Comparison of ENCODE assay signal across 17 cellular contexts in the genomic region with DNA sequence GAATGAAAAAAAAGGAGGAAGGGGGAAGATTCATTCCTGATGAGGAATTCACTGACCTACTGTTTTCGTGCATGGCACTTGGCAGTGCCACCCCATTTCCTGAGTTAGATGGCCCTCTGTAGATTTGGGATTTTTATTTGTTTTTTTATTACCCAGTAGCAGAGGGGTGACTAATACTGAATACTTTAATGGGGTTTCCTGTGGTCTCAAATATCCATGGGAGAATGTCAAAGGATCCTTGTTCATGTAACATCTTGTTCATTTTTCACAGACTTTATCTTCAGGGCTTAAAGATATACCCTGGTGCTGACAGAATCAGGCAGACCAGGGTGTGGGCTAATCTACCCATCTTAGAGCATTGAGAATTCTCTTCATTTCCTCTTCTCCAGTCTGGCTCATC.
A peak's percentile ranks its signal among the peaks of the same experiment; 100 is the strongest.
DNase-seq lines count a peak whose midpoint lies in the region; FAIRE-seq and TF ChIP-seq lines count a peak whose summit lies in the region.
"Had no signal": no experiment of that assay in that cellular context is flagged by ENCODE, and none has a peak within 500 bp of the region (broad histone marks: within the 10 kb centered on the region; RNA-seq: fewer than 3 reads in every experiment).

No MANE protein-coding gene starts in this region.

- H3K4me3 ChIP-seq in ACC112 (ENCODE audit: low read depth, low read length) (peak overlapping the region; percentile 23; the same call in 1 of the 2 replicates), bronchial epithelial cell (ENCODE audit: low read depth, low read length) (no peak overlapping the region), vagina (no peak overlapping the region)
- H3K4me3 ChIP-seq: A549, cardiac muscle cell, sigmoid colon, thoracic aorta had no signal

- POLR2A ChIA-PET in GM10248 (lab: Yijun Ruan, JAX): no interaction called here

- intact Hi-C loops in vagina (cut with DNase I): no loop called here

- CTCF ChIA-PET in GM10248 (lab: Yijun Ruan, JAX): interaction anchor here (12.9 kb wide), 1 partner anchor 24 kb away, joined by 90 read pairs; no protein-coding TSS in a partner anchor

- DNase-seq in HT1080 (ENCODE audit: low read depth) (peak; percentile 90), bronchial epithelial cell (ENCODE audit: low read depth) (peak; percentile 86), kidney glomerular epithelial cell (lab: John Stamatoyannopoulos, UW) (peak; percentile 27), SK-N-DZ (ENCODE audit: low spot score) (no peak), KG1 (lab: John Stamatoyannopoulos, UW) (no peak), GM10248 (ENCODE audit: extremely low spot score) (no peak), vagina (ENCODE audit: extremely low spot score in 2 of 2) (no peak)
- DNase-seq: effector memory CD4-positive, alpha-beta T cell; GF-D8; NCI-H1436 treated with DMSO at 0.1 percent for 48 hours; sigmoid colon; stimulated activated CD4-positive, alpha-beta T cell treated with anti-CD3 and anti-CD28 coated beads, Interleukin-4, amount 100 ng/mL, for 1 hour; T-helper 9 cell had no signal

- FAIRE-seq in bronchial epithelial cell (lab: Jason Lieb, UNC): no peak
- FAIRE-seq: A549 had no signal

- H3K4me1 ChIP-seq in ACC112 (ENCODE audit: control insufficient read depth, insufficient read depth, low read length, unreplicated experiment) (peaks cover 31% of the 10 kb centered on the region), vagina (no peaks in the 10 kb centered on the region)
- H3K4me1 ChIP-seq: A549 had no signal

- H3K27me3 ChIP-seq in ACC112 (ENCODE audit: insufficient read depth, low read length): no peaks in the 10 kb centered on the region
- no peaks in the 10 kb centered on the region for H3K27me3 ChIP-seq in bronchial epithelial cell (ENCODE audit: control insufficient read depth, insufficient read depth, low read length)
- no peaks in the 10 kb centered on the region for H3K27me3 ChIP-seq in vagina
- H3K27me3 ChIP-seq: cardiac muscle cell, sigmoid colon had no signal

- TF ChIP-seq CTCF in bronchial epithelial cell (IDR thresholded peaks at IDR 0.05; ENCODE audit: insufficient read depth, low read length, severe bottlenecking): no peak
- no peak for TF ChIP-seq CTCF in GM10248 (IDR thresholded peaks at IDR 0.05; ENCODE audit: control extremely low read depth, extremely low read depth, low read depth, missing control alignments)
- TF ChIP-seq CTCF in vagina (IDR thresholded peaks at IDR 0.05): no peak

- TF ChIP-seq POLR2A in vagina (IDR thresholded peaks at IDR 0.05): no peak

- H3K27ac ChIP-seq in ACC112 (ENCODE audit: low read depth, low read length) (peak overlapping the region; percentile 67), vagina (no peak overlapping the region)
- H3K27ac ChIP-seq: A549, cardiac muscle cell, sigmoid colon, thoracic aorta had no signal

- no peaks in the 10 kb centered on the region for H3K79me2 ChIP-seq in ACC112 (ENCODE audit: control insufficient read depth, insufficient read depth, low read length, unreplicated experiment)

- H3K36me3 ChIP-seq in ACC112 (ENCODE audit: insufficient read depth, low read length): no peaks in the 10 kb centered on the region
- H3K36me3 ChIP-seq in bronchial epithelial cell (ENCODE audit: control insufficient read depth, insufficient read depth, low read length): no peaks in the 10 kb centered on the region
- H3K36me3 ChIP-seq in vagina: no peaks in the 10 kb centered on the region
- H3K36me3 ChIP-seq: cardiac muscle cell, thoracic aorta had no signal

- H2AFZ ChIP-seq in ACC112 (ENCODE audit: low read length, unreplicated experiment): no peak overlapping the region

- no peaks in the 10 kb centered on the region for H3K9me3 ChIP-seq in vagina
- H3K9me3 ChIP-seq: A549, sigmoid colon, thoracic aorta had no signal

Comparison
In these comparisons a context has a peak if more than half of its experiments do, and no peak if none do; other contexts are left out.
1. DNase-seq: peak in HT1080 (single experiment), bronchial epithelial cell (single experiment) and kidney glomerular epithelial cell (single experiment); none in SK-N-DZ (single experiment), KG1 (single experiment), GM10248 (single experiment) and vagina (0 of 2).